2 cellular contexts compared by ENCODE assay signal in the genomic region with DNA sequence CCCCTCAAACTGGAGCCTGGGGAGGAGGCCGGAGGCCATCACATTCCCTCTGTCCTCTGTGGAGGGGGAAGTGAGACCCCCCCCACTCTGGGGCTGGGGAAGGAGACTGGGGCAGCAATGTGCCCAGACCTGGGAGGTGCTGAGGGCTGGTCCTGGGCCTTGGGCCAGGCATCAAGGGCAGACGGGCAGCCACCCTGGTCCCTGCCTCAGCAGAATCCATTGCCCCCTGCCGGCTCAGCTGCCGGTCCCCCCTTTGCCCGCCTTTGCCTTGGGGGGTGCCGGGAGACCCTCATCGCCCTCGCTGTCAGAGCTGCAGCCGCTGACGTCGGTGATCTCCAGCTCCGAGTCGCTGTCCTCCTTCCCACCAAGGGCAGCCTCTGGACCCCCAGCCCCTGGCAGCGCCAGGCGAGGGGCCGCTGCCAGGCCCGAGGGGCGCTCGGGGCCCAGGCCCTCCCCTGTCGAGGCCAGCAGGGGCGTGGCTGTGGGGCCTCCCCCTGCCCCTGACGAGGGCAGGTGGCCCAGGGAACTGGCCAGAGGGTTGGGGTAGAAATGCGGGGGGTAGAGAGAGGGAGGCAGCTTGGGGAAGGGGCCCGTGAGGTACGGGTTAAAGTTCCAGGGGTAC.
TF ChIP-seq lines count a peak whose summit lies in the region.

No MANE protein-coding gene starts in this region.

TF ChIP-seq in HEK293, 187 proteins besides CTCF, POLR2A, EP300 and RAD21:
- TF ChIP-seq TRIM28 (IDR thresholded peaks at IDR 0.05; ENCODE audit: borderline replicate concordance, low read length) (no peak), GLIS2 (tag by site-specific recombination; IDR thresholded peaks at IDR 0.05) (peak; percentile 31; the same call in 1 of the 2 replicates)
TF ChIP-seq in HEK293: peak in this region for 1.

TF ChIP-seq in GM12878, 131 proteins besides CTCF, POLR2A, EP300 and RAD21:
- TF ChIP-seq, protein P1, sequence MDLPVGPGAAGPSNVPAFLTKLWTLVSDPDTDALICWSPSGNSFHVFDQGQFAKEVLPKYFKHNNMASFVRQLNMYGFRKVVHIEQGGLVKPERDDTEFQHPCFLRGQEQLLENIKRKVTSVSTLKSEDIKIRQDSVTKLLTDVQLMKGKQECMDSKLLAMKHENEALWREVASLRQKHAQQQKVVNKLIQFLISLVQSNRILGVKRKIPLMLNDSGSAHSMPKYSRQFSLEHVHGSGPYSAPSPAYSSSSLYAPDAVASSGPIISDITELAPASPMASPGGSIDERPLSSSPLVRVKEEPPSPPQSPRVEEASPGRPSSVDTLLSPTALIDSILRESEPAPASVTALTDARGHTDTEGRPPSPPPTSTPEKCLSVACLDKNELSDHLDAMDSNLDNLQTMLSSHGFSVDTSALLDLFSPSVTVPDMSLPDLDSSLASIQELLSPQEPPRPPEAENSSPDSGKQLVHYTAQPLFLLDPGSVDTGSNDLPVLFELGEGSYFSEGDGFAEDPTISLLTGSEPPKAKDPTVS (IDR thresholded peaks at IDR 0.05; ENCODE audit: low read depth, low read length): no peak
- TF ChIP-seq POLR2AphosphoS5 (IDR thresholded peaks at IDR 0.05; ENCODE audit: low read length) (no peak), ZSCAN29 (IDR thresholded peaks at IDR 0.05) (no peak), SUZ12 (IDR thresholded peaks at IDR 0.05; ENCODE audit: unreplicated experiment) (no peak), GABPA (IDR thresholded peaks at IDR 0.05; ENCODE audit: low read depth) (no peak), ZBTB40 (IDR thresholded peaks at IDR 0.05; ENCODE audit: borderline replicate concordance) (no peak), KAT2A (conservative IDR thresholded peaks at IDR 0.05; ENCODE audit: control insufficient read depth, low read depth, low read length) (no peak), SMARCA5 (IDR thresholded peaks at IDR 0.05) (no peak), SUPT20H (IDR thresholded peaks at IDR 0.05; ENCODE audit: borderline replicate concordance, control insufficient read depth, low read depth, low read length) (no peak), SMAD1 (IDR thresholded peaks at IDR 0.05; ENCODE audit: low read depth, partially characterized antibody) (no peak), ATF7 (IDR thresholded peaks at IDR 0.05; ENCODE audit: low read depth) (no peak), EED (IDR thresholded peaks at IDR 0.05; ENCODE audit: low read depth) (no peak)
